8 cellular contexts compared by ENCODE assay signal in genomic region chr3:134640872-134641470, GRCh38. TPM values are rescaled to one million over a fixed set of nuclear protein-coding genes. Genes with fewer than 3 reads are reported as not detected.
DNase-seq lines count a peak whose midpoint lies in the region; ATAC-seq and TF ChIP-seq lines count a peak whose summit lies in the region.

No MANE protein-coding gene starts in this region.

- peaks cover 13% of the 10 kb centered on the region for H3K4me1 Mint-ChIP-seq in progenitor cell of endocrine pancreas (ENCODE audit: low read depth)

- H3K4me3 Mint-ChIP-seq in progenitor cell of endocrine pancreas (ENCODE audit: low read depth), result no peak overlapping the region

- H3K27ac Mint-ChIP-seq in progenitor cell of endocrine pancreas, result no peak overlapping the region

- no peaks in the 10 kb centered on the region for H3K9me3 Mint-ChIP-seq in progenitor cell of endocrine pancreas (ENCODE audit: low read depth)

- peak; percentile 51 for DNase-seq in Ammon's horn (ENCODE audit: low spot score)
- DNase-seq in GM12864 (ENCODE audit: low read depth), result no peak
- DNase-seq in NOMO-1 treated with dmso at 0.1 percent for 144 hours (lab: John Stamatoyannopoulos, UW; ENCODE audit: unreplicated experiment), result peak; percentile 11
- DNase-seq in erythroblast (lab: John Stamatoyannopoulos, UW), result peak; percentile 9 to 31
- no peak for DNase-seq in progenitor cell of endocrine pancreas (ENCODE audit: low spot score, unreplicated experiment)
- DNase-seq in NCI-H1930 (lab: John Stamatoyannopoulos, UW), result no peak
- DNase-seq in ureter (ENCODE audit: low spot score), result no peak

- no peak overlapping the region for H3K4me3 ChIP-seq in GM12864 (ENCODE audit: low read depth, low read length)

- ATAC-seq in HG02623 (IDR thresholded peaks at IDR 0.05; ENCODE audit: unreplicated experiment), result no peak

- peaks cover 14% of the 10 kb centered on the region for H3K27me3 Mint-ChIP-seq in progenitor cell of endocrine pancreas

- TF ChIP-seq CTCF in GM12864 (IDR thresholded peaks at IDR 0.05; ENCODE audit: low read depth, low read length, missing control alignments), result peak; percentile 64
- TF ChIP-seq CTCF in progenitor cell of endocrine pancreas (IDR thresholded peaks at IDR 0.05; ENCODE audit: unreplicated experiment), result peak; percentile 67

- H3K36me3 Mint-ChIP-seq in progenitor cell of endocrine pancreas (ENCODE audit: insufficient read depth), result no peaks in the 10 kb centered on the region

- TF ChIP-seq POLR2A in erythroblast (IDR thresholded peaks at IDR 0.05; ENCODE audit: low read length), result no peak

RNA-seq across cellular contexts. Expression of gene KY, which starts 9.9 kb away (rescaled TPM):
- not detected in 2 replicates for total RNA-seq in progenitor cell of endocrine pancreas
- 2.0 TPM for total RNA-seq in ureter

Comparison
In these comparisons a context has a peak if more than half of its experiments do, and no peak if none do; other contexts are left out.
1. DNase-seq: peak in Ammon's horn (single experiment), NOMO-1 treated with dmso at 0.1 percent for 144 hours (single experiment) and erythroblast (2 of 2); none in GM12864 (single experiment), progenitor cell of endocrine pancreas (single experiment), NCI-H1930 (0 of 2) and ureter (single experiment).